Comparison of ENCODE assay signal across 18 cellular contexts in genomic region chr6:163494279-163494727, GRCh38.
DNase-seq lines count a peak whose midpoint lies in the region; ATAC-seq and TF ChIP-seq lines count a peak whose summit lies in the region.
"Had no signal": no experiment of that assay in that cellular context is flagged by ENCODE, and none has a peak within 500 bp of the region (broad histone marks: within the 10 kb centered on the region; RNA-seq: fewer than 3 reads in every experiment).

No MANE protein-coding gene starts in this region.

- H3K4me1 ChIP-seq in Panc1 (ENCODE audit: control insufficient read depth, insufficient read depth, low read length), result peaks cover 30% of the 10 kb centered on the region
- H3K4me1 ChIP-seq: Caco-2 had no signal

- no peak for TF ChIP-seq CTCF in Panc1 (IDR thresholded peaks at IDR 0.05)
- TF ChIP-seq CTCF in fibroblast of mammary gland (conservative IDR thresholded peaks at IDR 0.05; ENCODE audit: control insufficient read depth, insufficient read depth, low read depth, low read length), result no peak

- H3K4me3 ChIP-seq in Panc1 (ENCODE audit: low read depth in 2 of 2, low read length in 2 of 2), result no peak overlapping the region
- no peak overlapping the region for H3K4me3 ChIP-seq in fibroblast of mammary gland (ENCODE audit: control insufficient read depth, low read depth, low read length)
- H3K4me3 ChIP-seq: left ventricle myocardium inferior had no signal

- no peaks in the 10 kb centered on the region for H3K36me3 ChIP-seq in Panc1 (ENCODE audit: control insufficient read depth, insufficient read depth, low read length)
- H3K36me3 ChIP-seq: left ventricle myocardium inferior had no signal

- no peak overlapping the region for H3K27ac ChIP-seq in Panc1 (ENCODE audit: low read length)
- H3K27ac ChIP-seq: left ventricle myocardium inferior had no signal

- H3K9me3 ChIP-seq in Panc1 (ENCODE audit: control insufficient read depth, insufficient read depth, low read depth, low read length), result no peaks in the 10 kb centered on the region
- H3K9me3 ChIP-seq: Caco-2, left ventricle myocardium inferior had no signal

- in situ Hi-C loops in Panc1 (cut with HindIII; ENCODE audit: low pct_unique_long_range_greater_than_20kb, low sequenced_read_pairs), result no loop called here

- no TSS peak for BruUV-seq in Panc1 (replicated peaks; lab: Mats Ljungman, UMichigan)

- intact Hi-C loops in Panc1 (cut with micrococcal nuclease; ENCODE audit: unreplicated experiment), result no loop called here

- H3K27me3 ChIP-seq in Panc1 (ENCODE audit: control insufficient read depth, insufficient read depth, low read length), result no peaks in the 10 kb centered on the region

- DNase-seq in A172 (ENCODE audit: low spot score), result peak; percentile 2
- peak; percentile 62 for DNase-seq in EL
- DNase-seq in Panc1 (ENCODE audit: low read depth, low spot score), result no peak
- peak; percentile 14 for DNase-seq in fibroblast of mammary gland (ENCODE audit: low read depth)
- no peak for DNase-seq in SW 1271 (lab: John Stamatoyannopoulos, UW)
- DNase-seq: activated naive CD4-positive, alpha-beta T cell treated with Interleukin-2 at 50 U/mL for 16 hours; Caco-2; cortex of kidney; GDM1; Karpas-422; left ventricle myocardium inferior; NCI-H1694; NCI-H345; occipital lobe; stimulated activated CD4-positive, alpha-beta T cell treated with anti-CD3 and anti-CD28 coated beads, Interleukin-2, amount 100 ng/mL, for 48 hours had no signal

- CTCF ChIA-PET in Panc1 (lab: Charles Lee), result no interaction called here

- ATAC-seq in Panc1 (peak; percentile 63; the same call in 1 of the 2 replicates), HG02763 (IDR thresholded peaks at IDR 0.05; ENCODE audit: unreplicated experiment) (no peak), HG03196 (IDR thresholded peaks at IDR 0.05; ENCODE audit: unreplicated experiment) (no peak), HG02885 (IDR thresholded peaks at IDR 0.05; ENCODE audit: poor library complexity, unreplicated experiment) (no peak)

- POLR2A ChIA-PET in Panc1 (lab: Charles Lee), result no interaction called here

Comparison
In these comparisons a context has a peak if more than half of its experiments do, and no peak if none do; other contexts are left out.
1. DNase-seq: peak in A172 (single experiment), EL (single experiment) and fibroblast of mammary gland (single experiment); none in Panc1 (single experiment) and SW 1271 (0 of 2).